In the genomic region with DNA sequence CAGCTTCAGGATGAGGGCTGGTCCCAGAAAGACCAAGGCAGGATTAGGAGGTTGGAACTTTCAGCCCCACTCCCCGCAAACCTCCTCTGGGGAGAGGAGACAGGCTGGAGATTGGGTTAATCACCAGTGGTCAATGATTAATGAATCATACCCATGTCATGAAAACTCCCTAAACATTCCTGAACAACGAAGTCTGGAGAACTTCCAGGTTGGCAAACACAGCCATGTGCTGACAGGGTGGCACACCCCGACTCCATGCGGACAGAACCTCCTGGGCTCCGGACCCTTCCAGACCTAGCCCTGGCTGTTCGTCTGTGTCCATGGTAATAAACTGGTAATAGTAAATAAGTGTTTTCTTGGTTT, we compare ENCODE assay signal across 11 cellular contexts.
DNase-seq lines count a peak whose midpoint lies in the region; ATAC-seq, FAIRE-seq and TF ChIP-seq lines count a peak whose summit lies in the region.
"Had no signal": no experiment of that assay in that cellular context is flagged by ENCODE, and none has a peak within 500 bp of the region (broad histone marks: within the 10 kb centered on the region; RNA-seq: fewer than 3 reads in every experiment).

No MANE protein-coding gene starts in this region.

- intact Hi-C loops in left lung (cut with DNase I), result no loop called here

- peak; percentile 74 for ATAC-seq in left lung
- ATAC-seq: T-cell had no signal

- peak overlapping the region; percentile 84 for H3K27ac Mint-ChIP-seq in type B pancreatic cell
- H3K27ac Mint-ChIP-seq: T-cell had no signal

- no peaks in the 10 kb centered on the region for H3K27me3 ChIP-seq in bronchial epithelial cell (ENCODE audit: control insufficient read depth, insufficient read depth, low read length)
- peaks cover 0 to 25% of the 10 kb centered on the region in 2 donors for H3K27me3 ChIP-seq in left lung

- peak; percentile 97 for FAIRE-seq in bronchial epithelial cell (lab: Jason Lieb, UNC)

- H3K9me3 Mint-ChIP-seq in type B pancreatic cell, result peaks cover 15% of the 10 kb centered on the region
- H3K9me3 Mint-ChIP-seq: T-cell had no signal

- H3K9me3 ChIP-seq in left lung, result no peaks in the 10 kb centered on the region

- peak overlapping the region; percentile 70 for H3K27ac ChIP-seq in left lung

- H3K4me3 ChIP-seq in bronchial epithelial cell (ENCODE audit: low read depth, low read length) (peak overlapping the region; percentile 5), left lung (no peak overlapping the region)

- H3K4me1 ChIP-seq in left lung, result no peaks in the 10 kb centered on the region

- peaks cover 29% of the 10 kb centered on the region for H3K4me1 Mint-ChIP-seq in type B pancreatic cell (ENCODE audit: unreplicated experiment)
- H3K4me1 Mint-ChIP-seq: T-cell had no signal

- H3K4me3 Mint-ChIP-seq in type B pancreatic cell, result peak overlapping the region; percentile 56
- H3K4me3 Mint-ChIP-seq: T-cell had no signal

- peaks cover 25% of the 10 kb centered on the region for H3K27me3 Mint-ChIP-seq in type B pancreatic cell

- TF ChIP-seq CTCF in bronchial epithelial cell (IDR thresholded peaks at IDR 0.05; ENCODE audit: insufficient read depth, low read length, severe bottlenecking) (no peak), left lung (IDR thresholded peaks at IDR 0.05) (no peak), type B pancreatic cell (conservative IDR thresholded peaks at IDR 0.05) (no peak)

- DNase-seq in HT1080 (ENCODE audit: low read depth), result peak; percentile 93
- peak; percentile 97 for DNase-seq in bronchial epithelial cell (ENCODE audit: low read depth)
- DNase-seq in left lung, result peak in 1 of 2 donors; percentile 63
- no peak for DNase-seq in type B pancreatic cell (ENCODE audit: extremely low spot score, unreplicated experiment)
- no peak for DNase-seq in NK-92 treated with Interleukin-12 subunit alpha and Interleukin-12 subunit beta, amount 100 ng/mL, for 24 hours (lab: John Stamatoyannopoulos, UW)
- no peak for DNase-seq in NAMALWA (ENCODE audit: low spot score)
- DNase-seq in activated naive CD4-positive, alpha-beta T cell (lab: John Stamatoyannopoulos, UW), result no peak
- DNase-seq in stimulated activated CD4-positive, alpha-beta T cell treated with anti-CD3 and anti-CD28 coated beads, Interleukin-12 subunit alpha, Interleukin-12 subunit beta, amount 100 ng/mL, for 4 hours, result no peak
- DNase-seq: activated T-cell treated with anti-CD3 and anti-CD28 coated beads for 4 hours; effector CD8-positive, alpha-beta T cell; T-cell had no signal

- peaks cover 5% of the 10 kb centered on the region for H3K36me3 Mint-ChIP-seq in type B pancreatic cell
- H3K36me3 Mint-ChIP-seq: T-cell had no signal

- H3K36me3 ChIP-seq in bronchial epithelial cell (ENCODE audit: control insufficient read depth, insufficient read depth, low read length), result no peaks in the 10 kb centered on the region
- H3K36me3 ChIP-seq in left lung, result no peaks in the 10 kb centered on the region

Comparison
In these comparisons a context has a peak if more than half of its experiments do, and no peak if none do; other contexts are left out.
1. DNase-seq: peak in HT1080 (single experiment) and bronchial epithelial cell (single experiment); none in type B pancreatic cell (single experiment), NK-92 treated with Interleukin-12 subunit alpha and Interleukin-12 subunit beta, amount 100 ng/mL, for 24 hours (single experiment), NAMALWA (single experiment), activated naive CD4-positive, alpha-beta T cell (0 of 4) and stimulated activated CD4-positive, alpha-beta T cell treated with anti-CD3 and anti-CD28 coated beads, Interleukin-12 subunit alpha, Interleukin-12 subunit beta, amount 100 ng/mL, for 4 hours (single experiment).